Comparison of ENCODE assay signal across 9 cellular contexts in the genomic region with DNA sequence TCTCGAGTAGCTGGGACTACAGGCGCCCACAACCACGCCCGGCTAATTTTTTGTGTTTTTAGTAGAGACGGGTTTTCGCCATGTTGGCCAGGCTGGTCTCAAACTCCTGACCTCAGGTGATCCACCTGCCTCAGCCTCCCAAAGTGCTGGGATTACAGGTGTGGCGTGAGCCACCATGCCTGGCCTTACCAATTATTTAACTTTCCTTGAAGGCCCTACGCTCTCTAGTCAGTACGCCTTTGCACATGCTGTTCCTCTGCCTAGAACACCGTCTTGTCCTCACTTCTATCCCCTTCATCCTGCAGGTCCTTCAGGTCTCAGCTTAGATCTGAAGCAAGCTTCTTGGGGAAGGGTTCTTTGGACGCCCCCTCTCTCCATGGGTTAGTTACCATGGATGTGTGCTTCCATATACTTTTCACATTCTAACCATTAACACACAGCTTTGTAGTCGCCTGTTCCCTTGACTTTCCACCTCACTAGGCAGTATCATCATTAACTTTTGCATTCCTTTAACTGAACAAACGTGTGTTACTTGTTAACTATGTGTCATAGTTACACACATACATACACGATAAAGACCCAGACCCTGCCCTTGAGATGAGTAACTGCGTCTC. TPM values are rescaled to one million over a fixed set of nuclear protein-coding genes. Genes with fewer than 3 reads are reported as not detected.
A peak's percentile ranks its signal among the peaks of the same experiment; 100 is the strongest.
DNase-seq lines count a peak whose midpoint lies in the region; ATAC-seq and TF ChIP-seq lines count a peak whose summit lies in the region.
"Had no signal": no experiment of that assay in that cellular context is flagged by ENCODE, and none has a peak within 500 bp of the region (broad histone marks: within the 10 kb centered on the region; RNA-seq: fewer than 3 reads in every experiment).

No MANE protein-coding gene starts in this region.

- no peak for TF ChIP-seq EP300 in gastroesophageal sphincter (IDR thresholded peaks at IDR 0.05)

- no peak for TF ChIP-seq POLR2A in gastroesophageal sphincter (IDR thresholded peaks at IDR 0.05)

- WGBS in gastroesophageal sphincter (ENCODE audit: low coverage in 1 of 2), 2 donors, result 55 to 56% methylated on average over 9 to 10 of the region's 15 CpGs

- H3K4me3 ChIP-seq in H7 (ENCODE audit: insufficient read depth, low read depth, low read length), result peak overlapping the region; percentile 34
- peak overlapping the region; percentile 95 for H3K4me3 ChIP-seq in WI38 (ENCODE audit: low read depth, low read length)
- peak overlapping the region in 1 of 2 donors; percentile 89 for H3K4me3 ChIP-seq in gastroesophageal sphincter
- H3K4me3 ChIP-seq in skeletal muscle satellite cell (ENCODE audit: low read length), result peak overlapping the region; percentile 83

- ATAC-seq in gastroesophageal sphincter (no peak), GM19324 (IDR thresholded peaks at IDR 0.05; ENCODE audit: low FRiP score, unreplicated experiment) (no peak)

- H3K27me3 ChIP-seq in H7 (ENCODE audit: control insufficient read depth, insufficient read depth, low read length), result no peaks in the 10 kb centered on the region
- no peaks in the 10 kb centered on the region for H3K27me3 ChIP-seq in gastroesophageal sphincter
- H3K27me3 ChIP-seq in skeletal muscle satellite cell (ENCODE audit: control insufficient read depth, insufficient read depth, low read length), result no peaks in the 10 kb centered on the region

- H3K36me3 ChIP-seq in H7 (replicated peaks; ENCODE audit: control insufficient read depth, insufficient read depth, low read length) (peaks cover 1% of the 10 kb centered on the region), gastroesophageal sphincter (peaks cover 0 to 35% of the 10 kb centered on the region in 2 donors), skeletal muscle satellite cell (ENCODE audit: insufficient read depth, low read length) (peaks cover 39% of the 10 kb centered on the region)

- TF ChIP-seq CTCF in WI38 (IDR thresholded peaks at IDR 0.05; ENCODE audit: low read depth, low read length) (no peak), gastroesophageal sphincter (IDR thresholded peaks at IDR 0.05) (no peak)

- H3K9me3 ChIP-seq in gastroesophageal sphincter (no peaks in the 10 kb centered on the region), skeletal muscle satellite cell (replicated peaks; ENCODE audit: low read length) (no peaks in the 10 kb centered on the region)

- H3K27ac ChIP-seq in gastroesophageal sphincter, result peak overlapping the region in 3 of 4 donors; percentile 83 to 89 (median 85)

- peak overlapping the region; percentile 4 for H3K9ac ChIP-seq in skeletal muscle satellite cell (ENCODE audit: low read depth, low read length)

- peak overlapping the region; percentile 89 for H3K4me2 ChIP-seq in skeletal muscle satellite cell (ENCODE audit: low read length)

- no peak for DNase-seq in H7
- no peak for DNase-seq in iPS-NIHi7 (ENCODE audit: extremely low spot score)
- DNase-seq in activated effector memory CD4-positive, alpha-beta T cell treated with anti-CD3 and anti-CD28 coated beads, Interleukin-2, amount 50 U/mL, for 16 hours, result no peak
- DNase-seq in RPMI8226, result no peak

- H3K4me1 ChIP-seq in gastroesophageal sphincter, result peaks cover 0 to 74% (median 33%) of the 10 kb centered on the region in 3 donors
- H3K4me1 ChIP-seq in skeletal muscle satellite cell (ENCODE audit: control insufficient read depth, insufficient read depth, low read length), result peaks cover 5% of the 10 kb centered on the region

RNA-seq across cellular contexts. Expression of a gene that starts 0.6 kb away (rescaled TPM):
- 93.5 and 120 TPM in 2 replicates for total RNA-seq in H7 (2014; rRNA removed; shearing (Covaris generic))
- 100 to 1,000 TPM in 1 of 4 donors, 10 to 100 TPM in 3; 67.7 to 101 (median 84.5) TPM for total RNA-seq in gastroesophageal sphincter
- 67.9 and 90.2 TPM in 2 replicates for total RNA-seq in skeletal muscle satellite cell (2012; rRNA removed)

RNA-seq across cellular contexts. Expression of a gene that starts 31.9 kb away (rescaled TPM):
- 26.9 and 32.3 TPM in 2 replicates for total RNA-seq in H7 (2014; rRNA removed; shearing (Covaris generic))
- total RNA-seq in gastroesophageal sphincter, result 1,000 to 10,000 TPM in 1 of 4 donors, 100 to 1,000 TPM in 3; 308 to 1,162 (median 401) TPM
- 180 and 410 TPM in 2 replicates for total RNA-seq in skeletal muscle satellite cell (2012; rRNA removed)
- total RNA-seq: T-helper 2 cell treated with Interferon-gamma antibody and Interleukin-4, amounts not matched to agents 100 ng/mL and 5 ng/mL, for 36 hours had no signal

RNA-seq across cellular contexts. Expression of a gene that starts 48.4 kb away (rescaled TPM):
- 2.5 and 3.4 TPM in 2 replicates for total RNA-seq in H7 (2014; rRNA removed; shearing (Covaris generic))
- total RNA-seq in gastroesophageal sphincter, result under 1 TPM in 2 of 4 donors, not detected in 2; 0.31 to 0.67 TPM
- total RNA-seq in skeletal muscle satellite cell (2012; rRNA removed), result 0.51 TPM in 1 of 2 replicates, not detected in the other
